ENCODE assay signal across 8 cellular contexts in genomic region chr9:136245194-136246150, GRCh38. TPM values are rescaled to one million over a fixed set of nuclear protein-coding genes. Genes with fewer than 3 reads are reported as not detected.
A peak's percentile ranks its signal among the peaks of the same experiment; 100 is the strongest.
DNase-seq lines count a peak whose midpoint lies in the region; ATAC-seq and TF ChIP-seq lines count a peak whose summit lies in the region.

A gene with protein sequence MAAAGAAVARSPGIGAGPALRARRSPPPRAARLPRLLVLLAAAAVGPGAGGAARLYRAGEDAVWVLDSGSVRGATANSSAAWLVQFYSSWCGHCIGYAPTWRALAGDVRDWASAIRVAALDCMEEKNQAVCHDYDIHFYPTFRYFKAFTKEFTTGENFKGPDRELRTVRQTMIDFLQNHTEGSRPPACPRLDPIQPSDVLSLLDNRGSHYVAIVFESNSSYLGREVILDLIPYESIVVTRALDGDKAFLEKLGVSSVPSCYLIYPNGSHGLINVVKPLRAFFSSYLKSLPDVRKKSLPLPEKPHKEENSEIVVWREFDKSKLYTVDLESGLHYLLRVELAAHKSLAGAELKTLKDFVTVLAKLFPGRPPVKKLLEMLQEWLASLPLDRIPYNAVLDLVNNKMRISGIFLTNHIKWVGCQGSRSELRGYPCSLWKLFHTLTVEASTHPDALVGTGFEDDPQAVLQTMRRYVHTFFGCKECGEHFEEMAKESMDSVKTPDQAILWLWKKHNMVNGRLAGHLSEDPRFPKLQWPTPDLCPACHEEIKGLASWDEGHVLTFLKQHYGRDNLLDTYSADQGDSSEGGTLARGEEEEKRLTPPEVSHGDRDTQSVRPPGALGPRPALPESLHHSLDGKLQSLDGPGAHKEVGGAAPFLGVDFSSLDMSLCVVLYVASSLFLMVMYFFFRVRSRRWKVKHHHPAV (minus strand): TSS chr9:136245812. CDS start chr9:136245803, 9 bp downstream.

- no peaks in the 10 kb centered on the region for H3K36me3 ChIP-seq in psoas muscle (ENCODE audit: insufficient read depth in 1 of 2, low read depth in 1 of 2)

- intact Hi-C loops in T-helper 2 cell treated with Interferon-gamma antibody and Interleukin-4, amounts not matched to agents 100 ng/mL and 5 ng/mL, for 36 hours (cut with micrococcal nuclease) = loop anchor here (1.0 to 10.0 kb wide), 7 partner anchors 13 to 1179 kb away; partner anchors contain the start of genes CAMSAP1, DNLZ, EXD3 and NOXA1
- intact Hi-C loops in left ventricle myocardium superior (cut with micrococcal nuclease) (no loop called here), psoas muscle (cut with DNase I) (no loop called here)

- TF ChIP-seq CTCF in psoas muscle (IDR thresholded peaks at IDR 0.05) = no peak

- no peaks in the 10 kb centered on the region for H3K27me3 ChIP-seq in psoas muscle (ENCODE audit: insufficient read depth in 3 of 3, low read length in 2 of 3)

- ATAC-seq in left ventricle myocardium superior (peak; percentile 90), psoas muscle (peak; percentile 91 to 97 (median 93))

- peaks cover 12% of the 10 kb centered on the region for H3K4me1 ChIP-seq in psoas muscle

- WGBS in psoas muscle, 3 donors = 0 to 4% (median 1%) methylated on average over 21 to 113 of the region's 113 CpGs

- no peaks in the 10 kb centered on the region for H3K9me3 ChIP-seq in psoas muscle

- H3K27ac ChIP-seq in psoas muscle = no peak within 1 kb of the TSS

- DNase-seq in DMS79 treated with DMSO at 0.1 percent for 48 hours (lab: John Stamatoyannopoulos, UW) (peak; percentile 81), HCEC 1CT (peak; percentile 81), NCI-H1105 treated with DMSO at 0.1 percent for 48 hours (lab: John Stamatoyannopoulos, UW) (peak; percentile 55), amygdala (lab: John Stamatoyannopoulos, UW) (peak in 54 of 56 donors; percentile 32 to 92 (median 78)), left ventricle myocardium superior (peak; percentile 92), psoas muscle (peak; percentile 85 to 92), ureter (ENCODE audit: low spot score) (peak; percentile 83)

- peak within 1 kb of the TSS; percentile 88 for H3K4me3 ChIP-seq in psoas muscle

RNA-seq across cellular contexts. Expression of the gene that starts here (rescaled TPM):
- 14.3 and 15.6 TPM in 2 replicates for total RNA-seq in T-helper 2 cell treated with Interferon-gamma antibody and Interleukin-4, amounts not matched to agents 100 ng/mL and 5 ng/mL, for 36 hours
- total RNA-seq in left ventricle myocardium superior (8.7 TPM), psoas muscle (1 to 10 TPM; 3.8 to 6.7 (median 5.4) TPM), ureter (12.8 TPM)
- polyA plus RNA-seq in psoas muscle = 1 to 10 TPM; 3.6 to 7.5 (median 5.6) TPM
